ENCODE assay signal across 21 cellular contexts in genomic region chr1:201891451-201892045, GRCh38. TPM values are rescaled to one million over a fixed set of nuclear protein-coding genes. Genes with fewer than 3 reads are reported as not detected.
"Had no signal": no experiment of that assay in that cellular context is flagged by ENCODE, and none has a peak within 500 bp of the region (broad histone marks: within the 10 kb centered on the region; RNA-seq: fewer than 3 reads in every experiment).

No MANE protein-coding gene starts in this region.

- H3K27ac ChIP-seq: right atrium auricular region, skin epidermis, thyroid gland had no signal

- H3K27ac Mint-ChIP-seq: activated CD8-positive, alpha-beta T cell treated with anti-CD3 and anti-CD28 coated beads for 36 hours; activated T-helper 2 cell treated with anti-CD3 and anti-CD28 coated beads, Interferon-gamma antibody, Interleukin-2, Interleukin-4, amounts not matched to agents 10 μg/mL and 5 μg/mL and 100 μg/mL, durations not matched to agents 14 hours and 24 hours and 36 hours; T-cell; WTC11 had no signal

- H3K9me3 ChIP-seq: mucosa of descending colon, right atrium auricular region, thyroid gland had no signal

- H3K4me3 Mint-ChIP-seq: activated CD8-positive, alpha-beta T cell treated with anti-CD3 and anti-CD28 coated beads for 36 hours; central memory CD8-positive, alpha-beta T cell; T-cell; WTC11 had no signal

- DNase-seq: activated CD4-positive, alpha-beta T cell treated with anti-CD3 and anti-CD28 coated beads for 4 hours; activated CD8-positive, alpha-beta T cell treated with anti-CD3 and anti-CD28 coated beads for 36 hours; activated naive CD4-positive, alpha-beta T cell treated with Interleukin-2 at 50 U/mL for 16 hours; activated T-cell treated with anti-CD3 and anti-CD28 coated beads, Interleukin-2, amount 50 U/mL, for 1 hour; anterior cingulate cortex; cortex of kidney; effector CD8-positive, alpha-beta T cell; mesenchymal stem cell; naive thymus-derived CD8-positive, alpha-beta T cell; stimulated activated CD4-positive, alpha-beta T cell treated with anti-CD3 and anti-CD28 coated beads, Interleukin-15, amount 100 ng/mL, for 24 hours; stimulated activated CD4-positive, alpha-beta T cell treated with anti-CD3 and anti-CD28 coated beads, Interleukin-2, amount 100 ng/mL, for 48 hours; T-cell had no signal

- H3K9me3 Mint-ChIP-seq: activated CD8-positive, alpha-beta T cell treated with anti-CD3 and anti-CD28 coated beads for 36 hours; activated T-helper 2 cell treated with anti-CD3 and anti-CD28 coated beads, Interferon-gamma antibody, Interleukin-2, Interleukin-4, amounts not matched to agents 10 μg/mL and 5 μg/mL and 100 μg/mL, durations not matched to agents 14 hours and 24 hours and 36 hours; central memory CD8-positive, alpha-beta T cell; T-cell; WTC11 had no signal

- H3K4me3 ChIP-seq: mucosa of descending colon, right atrium auricular region, skin epidermis, thyroid gland had no signal

- H3K36me3 ChIP-seq: right atrium auricular region, thyroid gland had no signal

- H3K27me3 ChIP-seq: right atrium auricular region, thyroid gland had no signal

- H3K36me3 Mint-ChIP-seq: T-cell, WTC11 had no signal

- ATAC-seq: activated CD8-positive, alpha-beta T cell treated with anti-CD3 and anti-CD28 coated beads for 36 hours; esophagus mucosa; mucosa of descending colon; naive thymus-derived CD8-positive, alpha-beta T cell; SK-N-SH treated with all-trans-retinoic acid at 6 μM for 48 hours; T-cell; WTC11 had no signal

RNA-seq across cellular contexts. Expression of gene LMOD1, which starts 54.8 kb away (rescaled TPM):
- total RNA-seq: activated CD8-positive, alpha-beta T cell treated with anti-CD3 and anti-CD28 coated beads for 36 hours; activated T-helper 2 cell treated with anti-CD3 and anti-CD28 coated beads, Interferon-gamma antibody, Interleukin-2, Interleukin-4, amounts not matched to agents 10 μg/mL and 5 μg/mL and 100 μg/mL, durations not matched to agents 14 hours and 24 hours and 36 hours; naive thymus-derived CD8-positive, alpha-beta T cell had no signal
